ENCODE assay signal across 1 cellular context in the genomic region with DNA sequence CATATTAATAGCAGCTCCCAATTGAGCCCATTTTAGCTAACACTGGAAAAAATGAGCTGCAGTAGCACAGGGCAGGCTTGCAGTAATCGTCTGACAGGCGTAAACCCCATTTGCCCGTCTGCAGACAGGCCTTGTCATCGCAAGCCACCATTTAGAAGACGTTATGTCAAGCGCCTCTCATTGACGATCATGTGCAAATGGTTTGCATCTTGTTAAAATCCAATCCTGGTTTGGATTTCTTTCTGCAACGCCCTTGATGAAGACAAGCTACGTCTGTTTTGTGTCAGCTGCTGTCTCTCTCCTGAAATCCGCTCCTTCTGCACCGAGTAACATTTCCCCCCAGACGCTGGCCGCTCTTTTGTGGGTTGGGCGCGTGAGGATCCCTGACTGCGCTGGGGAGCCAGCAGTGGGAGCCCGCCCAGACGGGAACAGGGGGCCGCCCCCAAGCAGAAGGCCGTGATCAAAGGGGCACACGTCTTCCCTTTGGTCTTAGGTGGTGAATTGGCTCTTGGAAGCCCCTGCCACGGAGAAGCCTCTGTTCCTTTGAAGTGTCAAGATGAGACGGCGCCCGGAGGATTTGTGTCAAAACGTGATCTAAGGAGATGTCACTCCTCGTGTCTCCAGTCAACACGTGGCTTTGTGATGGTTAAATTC.
TF ChIP-seq lines count a peak whose summit lies in the region.

No MANE protein-coding gene starts in this region.

TF ChIP-seq in SK-N-SH, 30 proteins besides CTCF, POLR2A, EP300 and RAD21:
- TF ChIP-seq, protein P1, sequence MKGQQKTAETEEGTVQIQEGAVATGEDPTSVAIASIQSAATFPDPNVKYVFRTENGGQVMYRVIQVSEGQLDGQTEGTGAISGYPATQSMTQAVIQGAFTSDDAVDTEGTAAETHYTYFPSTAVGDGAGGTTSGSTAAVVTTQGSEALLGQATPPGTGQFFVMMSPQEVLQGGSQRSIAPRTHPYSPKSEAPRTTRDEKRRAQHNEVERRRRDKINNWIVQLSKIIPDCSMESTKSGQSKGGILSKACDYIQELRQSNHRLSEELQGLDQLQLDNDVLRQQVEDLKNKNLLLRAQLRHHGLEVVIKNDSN (IDR thresholded peaks at IDR 0.05; ENCODE audit: borderline replicate concordance, low read depth), result no peak
- TF ChIP-seq YY1 (IDR thresholded peaks at IDR 0.05; ENCODE audit: low read depth) (no peak), MXI1 (IDR thresholded peaks at IDR 0.05; ENCODE audit: low read depth, low read length) (peak; percentile 72; the same call in 1 of the 2 replicates), ELF1 (IDR thresholded peaks at IDR 0.05) (no peak), TCF12 (IDR thresholded peaks at IDR 0.05) (no peak), IRF3 (IDR thresholded peaks at IDR 0.05; ENCODE audit: low read depth, low read length) (no peak), GATA2 (CRISPR knock-in tag; IDR thresholded peaks at IDR 0.05) (0 out of 2 replicates have a peak, but pooled peaks have one; percentile 0), FOXJ3 (CRISPR knock-in tag; IDR thresholded peaks at IDR 0.05) (peak; percentile 61; the same call in 1 of the 2 replicates)
- TF ChIP-seq, protein P2, sequence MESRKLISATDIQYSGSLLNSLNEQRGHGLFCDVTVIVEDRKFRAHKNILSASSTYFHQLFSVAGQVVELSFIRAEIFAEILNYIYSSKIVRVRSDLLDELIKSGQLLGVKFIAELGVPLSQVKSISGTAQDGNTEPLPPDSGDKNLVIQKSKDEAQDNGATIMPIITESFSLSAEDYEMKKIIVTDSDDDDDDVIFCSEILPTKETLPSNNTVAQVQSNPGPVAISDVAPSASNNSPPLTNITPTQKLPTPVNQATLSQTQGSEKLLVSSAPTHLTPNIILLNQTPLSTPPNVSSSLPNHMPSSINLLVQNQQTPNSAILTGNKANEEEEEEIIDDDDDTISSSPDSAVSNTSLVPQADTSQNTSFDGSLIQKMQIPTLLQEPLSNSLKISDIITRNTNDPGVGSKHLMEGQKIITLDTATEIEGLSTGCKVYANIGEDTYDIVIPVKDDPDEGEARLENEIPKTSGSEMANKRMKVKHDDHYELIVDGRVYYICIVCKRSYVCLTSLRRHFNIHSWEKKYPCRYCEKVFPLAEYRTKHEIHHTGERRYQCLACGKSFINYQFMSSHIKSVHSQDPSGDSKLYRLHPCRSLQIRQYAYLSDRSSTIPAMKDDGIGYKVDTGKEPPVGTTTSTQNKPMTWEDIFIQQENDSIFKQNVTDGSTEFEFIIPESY (IDR thresholded peaks at IDR 0.05; ENCODE audit: borderline replicate concordance, low read depth), result no peak
TF ChIP-seq in SK-N-SH: peak in this region for 3.
